In the genomic region with DNA sequence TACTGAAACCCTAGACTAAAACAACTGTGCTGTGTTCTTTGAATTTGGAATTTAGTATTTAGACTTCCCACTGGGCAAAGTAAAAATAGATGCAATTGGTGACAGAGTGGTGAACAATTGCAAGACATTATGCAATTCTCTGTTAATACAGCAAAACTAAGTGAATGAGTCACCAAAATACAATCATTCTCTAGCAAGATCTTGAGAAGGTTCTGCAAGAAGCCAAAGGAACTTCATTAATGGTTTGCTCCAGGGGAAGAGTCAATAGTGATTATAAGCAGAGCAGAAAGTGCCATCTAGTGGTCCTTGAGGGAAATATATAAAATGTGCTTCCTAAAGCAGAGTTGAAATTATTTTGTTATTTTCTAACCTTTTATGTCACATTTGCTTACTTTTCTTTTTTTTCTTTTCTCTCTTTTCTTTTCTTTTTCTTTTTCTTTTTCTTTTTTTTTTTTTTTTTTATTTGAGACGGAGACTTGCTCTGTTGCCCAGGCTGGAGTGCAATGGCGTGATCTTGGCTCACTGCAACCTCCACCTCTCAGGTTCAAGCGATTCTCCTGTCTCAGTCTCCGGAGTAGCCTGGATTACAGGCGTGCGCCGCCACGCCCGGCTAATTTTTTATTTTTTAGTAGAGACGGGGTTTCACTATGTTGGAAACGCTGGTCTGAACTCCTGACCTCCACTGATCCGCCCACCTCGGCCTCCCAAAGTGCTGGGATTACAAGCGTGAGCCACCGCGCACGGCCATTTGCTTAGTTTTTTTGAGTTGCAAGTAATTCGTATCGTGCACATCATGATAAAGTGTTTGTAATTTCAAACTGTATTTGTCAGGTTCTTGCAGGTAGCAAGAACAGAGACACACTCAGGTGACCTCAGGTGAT, we compare ENCODE assay signal across 8 cellular contexts.
DNase-seq lines count a peak whose midpoint lies in the region; ATAC-seq, FAIRE-seq and TF ChIP-seq lines count a peak whose summit lies in the region.

No MANE protein-coding gene starts in this region.

- ATAC-seq in activated T-cell treated with anti-CD3 and anti-CD28 coated beads, Interleukin-2, amount 50 U/mL, for 72 hours (replicated peaks in 1 of 2) = peak; percentile 66 to 80
- ATAC-seq in GM21825 (IDR thresholded peaks at IDR 0.05; ENCODE audit: unreplicated experiment) = peak; percentile 87

- no peak for DNase-seq in activated T-cell treated with anti-CD3 and anti-CD28 coated beads, Interleukin-2, amount 50 U/mL, for 72 hours
- DNase-seq in activated T-cell treated with anti-CD3 and anti-CD28 coated beads, Interleukin-2, amount 50 U/mL, for 24 hours = no peak
- peak; percentile 48 for DNase-seq in KG1 (lab: John Stamatoyannopoulos, UW)
- DNase-seq in RCC 7860 (ENCODE audit: low spot score) = peak; percentile 82
- DNase-seq in dorsolateral prefrontal cortex = no peak
- peak; percentile 79 for DNase-seq in mesendoderm
- DNase-seq in NCI-H1048 (lab: John Stamatoyannopoulos, UW) = no peak

- no peak overlapping the region for H4K5ac ChIP-seq in mesendoderm (ENCODE audit: low read length)

- FAIRE-seq in RCC 7860 (lab: Jason Lieb, UNC) = peak; percentile 96

- H3K27ac ChIP-seq in dorsolateral prefrontal cortex = no peak overlapping the region
- H3K27ac ChIP-seq in mesendoderm (ENCODE audit: low read depth, low read length) = no peak overlapping the region

- H3K4ac ChIP-seq in mesendoderm (ENCODE audit: low read depth, low read length) = no peak overlapping the region

- TF ChIP-seq CTCF in dorsolateral prefrontal cortex (IDR thresholded peaks at IDR 0.05 in 54 of 56, conservative IDR thresholded peaks at IDR 0.05 in 2 of 56; ENCODE audit: low read depth in 1 of 56, partially characterized antibody in 56 of 56) = peak; percentile 54 to 91 (median 72)

- no peak overlapping the region for H3K18ac ChIP-seq in mesendoderm (ENCODE audit: low read length)

- H3K4me3 ChIP-seq in dorsolateral prefrontal cortex (no peak overlapping the region), mesendoderm (ENCODE audit: low read length) (no peak overlapping the region)

- no peaks in the 10 kb centered on the region for H3K79me1 ChIP-seq in mesendoderm (ENCODE audit: low read length)

- no peak overlapping the region for H2BK5ac ChIP-seq in mesendoderm (ENCODE audit: low read length)

- no peaks in the 10 kb centered on the region for H3K4me1 ChIP-seq in mesendoderm (ENCODE audit: control insufficient read depth, low read depth, low read length)

- no peaks in the 10 kb centered on the region for H3K36me3 ChIP-seq in mesendoderm (ENCODE audit: control insufficient read depth, insufficient read depth, low read length)

- peaks cover 4% of the 10 kb centered on the region for H3K4me1 Mint-ChIP-seq in activated T-cell treated with anti-CD3 and anti-CD28 coated beads, Interleukin-2, amount 50 U/mL, for 72 hours (ENCODE audit: low read depth)
- peaks cover 3% of the 10 kb centered on the region for H3K4me1 Mint-ChIP-seq in activated T-cell treated with anti-CD3 and anti-CD28 coated beads, Interleukin-2, amount 50 U/mL, for 24 hours (ENCODE audit: low read depth)

- H2BK15ac ChIP-seq in mesendoderm (replicated peaks; ENCODE audit: low read depth) = no peak overlapping the region

- no peak overlapping the region for H2AK5ac ChIP-seq in mesendoderm (ENCODE audit: low read length)

- no peak overlapping the region for H3K27ac Mint-ChIP-seq in activated T-cell treated with anti-CD3 and anti-CD28 coated beads, Interleukin-2, amount 50 U/mL, for 72 hours
- H3K27ac Mint-ChIP-seq in activated T-cell treated with anti-CD3 and anti-CD28 coated beads, Interleukin-2, amount 50 U/mL, for 24 hours = no peak overlapping the region

- no peak overlapping the region for H3K4me3 Mint-ChIP-seq in activated T-cell treated with anti-CD3 and anti-CD28 coated beads, Interleukin-2, amount 50 U/mL, for 72 hours
- H3K4me3 Mint-ChIP-seq in activated T-cell treated with anti-CD3 and anti-CD28 coated beads, Interleukin-2, amount 50 U/mL, for 24 hours = no peak overlapping the region

- peaks cover 0 to 4% (median 0%) of the 10 kb centered on the region in 45 donors for H3K27me3 ChIP-seq in dorsolateral prefrontal cortex
- no peaks in the 10 kb centered on the region for H3K27me3 ChIP-seq in mesendoderm (ENCODE audit: insufficient read depth, low read length, poor library complexity)

- no peak overlapping the region for H3K23ac ChIP-seq in mesendoderm (ENCODE audit: low read length)

- no peaks in the 10 kb centered on the region for H3K9me3 Mint-ChIP-seq in activated T-cell treated with anti-CD3 and anti-CD28 coated beads, Interleukin-2, amount 50 U/mL, for 72 hours
- no peaks in the 10 kb centered on the region for H3K9me3 Mint-ChIP-seq in activated T-cell treated with anti-CD3 and anti-CD28 coated beads, Interleukin-2, amount 50 U/mL, for 24 hours

- H3K9ac ChIP-seq in mesendoderm (ENCODE audit: low read length) = no peak overlapping the region

- no peaks in the 10 kb centered on the region for H3K36me3 Mint-ChIP-seq in activated T-cell treated with anti-CD3 and anti-CD28 coated beads, Interleukin-2, amount 50 U/mL, for 72 hours (ENCODE audit: insufficient read depth in 2 of 2)
- H3K36me3 Mint-ChIP-seq in activated T-cell treated with anti-CD3 and anti-CD28 coated beads, Interleukin-2, amount 50 U/mL, for 24 hours (ENCODE audit: low read depth) = no peaks in the 10 kb centered on the region

- intact Hi-C loops in dorsolateral prefrontal cortex (cut with DNase I) = loop anchor here (2.0 to 5.0 kb wide), 3 partner anchors 73 to 378 kb away; no protein-coding TSS in a partner anchor

- H3K79me2 ChIP-seq in mesendoderm (ENCODE audit: control insufficient read depth, insufficient read depth, low read length) = no peaks in the 10 kb centered on the region

- no CpG with 5 or more reads among the region's 19 CpGs for WGBS in mesendoderm (ENCODE audit: extremely low coverage, insufficient coverage, low lambda C conversion rate)

- H3K27me3 Mint-ChIP-seq in activated T-cell treated with anti-CD3 and anti-CD28 coated beads, Interleukin-2, amount 50 U/mL, for 72 hours (ENCODE audit: low read depth) = peaks cover 10% of the 10 kb centered on the region
- peaks cover 12% of the 10 kb centered on the region for H3K27me3 Mint-ChIP-seq in activated T-cell treated with anti-CD3 and anti-CD28 coated beads, Interleukin-2, amount 50 U/mL, for 24 hours

- no peak overlapping the region for H4K8ac ChIP-seq in mesendoderm (ENCODE audit: low read depth, low read length)

- no peak overlapping the region for H3K4me2 ChIP-seq in mesendoderm (ENCODE audit: low read length)

- no peak overlapping the region for H3K56ac ChIP-seq in mesendoderm (ENCODE audit: low read length)

- no peak overlapping the region for H2BK120ac ChIP-seq in mesendoderm (ENCODE audit: low read depth, low read length)

Comparison
In these comparisons a context has a peak if more than half of its experiments do, and no peak if none do; other contexts are left out.
1. DNase-seq: peak in KG1 (single experiment), RCC 7860 (single experiment) and mesendoderm (single experiment); none in activated T-cell treated with anti-CD3 and anti-CD28 coated beads, Interleukin-2, amount 50 U/mL, for 72 hours (0 of 2), activated T-cell treated with anti-CD3 and anti-CD28 coated beads, Interleukin-2, amount 50 U/mL, for 24 hours (single experiment), dorsolateral prefrontal cortex (0 of 10) and NCI-H1048 (single experiment).